In the genomic region with DNA sequence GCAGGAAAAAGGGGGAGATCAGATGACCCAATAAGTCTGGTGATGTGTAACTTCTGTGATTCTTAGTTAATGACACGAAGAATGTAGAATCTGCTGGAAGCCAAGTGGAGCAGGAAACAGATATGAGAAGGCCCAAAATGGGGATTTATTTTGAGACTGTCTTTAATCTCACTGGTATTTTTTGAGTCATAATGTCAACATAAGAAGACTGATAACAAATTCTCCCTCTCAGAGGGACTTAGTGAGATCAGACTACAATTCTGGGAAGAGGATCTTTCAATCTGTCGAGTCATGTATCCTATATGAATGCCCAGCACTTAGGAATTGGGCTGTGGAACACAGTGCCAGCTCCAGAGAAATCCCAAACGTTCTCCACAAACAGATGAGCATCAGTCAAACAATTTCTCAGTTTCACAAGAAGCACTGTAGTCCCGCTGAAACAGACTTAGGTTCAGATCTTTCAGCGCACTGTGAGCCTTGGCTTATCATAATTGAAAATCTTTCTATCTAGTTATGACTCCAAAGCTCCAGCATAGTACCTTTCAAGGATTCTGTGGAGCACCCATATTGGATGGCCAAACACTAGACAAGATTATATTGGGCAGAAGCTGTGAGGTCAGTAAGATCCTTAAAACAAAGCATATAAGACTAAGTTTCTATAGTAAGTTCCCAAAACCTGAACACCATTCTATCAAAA, we compare ENCODE assay signal across 18 cellular contexts.
DNase-seq lines count a peak whose midpoint lies in the region; ATAC-seq and TF ChIP-seq lines count a peak whose summit lies in the region.
"Had no signal": no experiment of that assay in that cellular context is flagged by ENCODE, and none has a peak within 500 bp of the region (broad histone marks: within the 10 kb centered on the region; RNA-seq: fewer than 3 reads in every experiment).

No MANE protein-coding gene starts in this region.

- peak overlapping the region; percentile 66 for H3K27ac ChIP-seq in SJSA1
- H3K27ac ChIP-seq: esophagus squamous epithelium had no signal

- H3K4me1 ChIP-seq in SJSA1 (replicated peaks), result peaks cover 8% of the 10 kb centered on the region
- H3K4me1 ChIP-seq: esophagus squamous epithelium had no signal

- DNase-seq in EL (peak; percentile 37), SJSA1 (ENCODE audit: low read depth in 1 of 2, low spot score in 2 of 2) (peak in 1 of 2 experiments; percentile 12), fibroblast of the aortic adventitia (ENCODE audit: low read depth) (peak; percentile 90), pulmonary artery endothelial cell (ENCODE audit: low read depth, low spot score) (peak; percentile 4), NCI-H1417 (lab: John Stamatoyannopoulos, UW) (no peak)
- DNase-seq: activated CD8-positive, alpha-beta T cell treated with anti-CD3 and anti-CD28 coated beads, Interleukin-2, amount 10 ng/mL, durations not matched to agents 7 days and 5 days; activated naive CD4-positive, alpha-beta T cell; CD4-positive, alpha-beta memory T cell; cerebellar nuclear complex; esophagus squamous epithelium; KBM-7; naive B cell; NCI-H1694 treated with DMSO at 0.1 percent for 48 hours; NCI-H69; SHP77 had no signal

- no peaks in the 10 kb centered on the region for H3K36me3 ChIP-seq in SJSA1
- H3K36me3 ChIP-seq: esophagus squamous epithelium had no signal

- ATAC-seq in GM18870 (IDR thresholded peaks at IDR 0.05; ENCODE audit: unreplicated experiment), result no peak
- ATAC-seq in HG03342 (IDR thresholded peaks at IDR 0.05; ENCODE audit: unreplicated experiment), result no peak
- ATAC-seq in HG03175 (IDR thresholded peaks at IDR 0.05; ENCODE audit: unreplicated experiment), result no peak
- ATAC-seq: activated CD8-positive, alpha-beta T cell treated with anti-CD3 and anti-CD28 coated beads, Interleukin-2, amount 10 ng/mL, durations not matched to agents 7 days and 5 days had no signal

- H3K4me3 ChIP-seq in SJSA1 (no peak overlapping the region), fibroblast of the aortic adventitia (ENCODE audit: low read depth, low read length) (no peak overlapping the region)
- H3K4me3 ChIP-seq: esophagus squamous epithelium had no signal

- H3K9me3 ChIP-seq in SJSA1 (replicated peaks), result no peaks in the 10 kb centered on the region
- H3K9me3 ChIP-seq: esophagus squamous epithelium had no signal

- H3K27me3 ChIP-seq in SJSA1 (replicated peaks), result no peaks in the 10 kb centered on the region
- H3K27me3 ChIP-seq: esophagus squamous epithelium had no signal

- TF ChIP-seq CTCF in fibroblast of the aortic adventitia (IDR thresholded peaks at IDR 0.05; ENCODE audit: insufficient read depth, low read length), result no peak

Comparison
In these comparisons a context has a peak if more than half of its experiments do, and no peak if none do; other contexts are left out.
1. DNase-seq: peak in EL (single experiment), fibroblast of the aortic adventitia (single experiment) and pulmonary artery endothelial cell (single experiment); none in NCI-H1417 (0 of 3).